19 cellular contexts compared by ENCODE assay signal in genomic region chr22:29151316-29151715, GRCh38. TPM values are rescaled to one million over a fixed set of nuclear protein-coding genes. Genes with fewer than 3 reads are reported as not detected.
"Had no signal": no experiment of that assay in that cellular context is flagged by ENCODE, and none has a peak within 500 bp of the region (broad histone marks: within the 10 kb centered on the region; RNA-seq: fewer than 3 reads in every experiment).

No MANE protein-coding gene starts in this region.

- H3K4me1 ChIP-seq: colonic mucosa had no signal

- H3K36me3 ChIP-seq: ascending aorta, colonic mucosa, gastrocnemius medialis, prostate gland, right lobe of liver had no signal

- H3K27ac ChIP-seq: epithelial cell of prostate, gastrocnemius medialis, prostate gland had no signal

- H3K27me3 ChIP-seq: ascending aorta, colonic mucosa, gastrocnemius medialis, right lobe of liver had no signal

- H3K9me3 ChIP-seq: ascending aorta, colonic mucosa, gastrocnemius medialis, prostate gland, right lobe of liver had no signal

- ATAC-seq: gastrocnemius medialis; naive thymus-derived CD8-positive, alpha-beta T cell had no signal

- DNase-seq: activated B cell treated with CpG ODN at 0.5 μM for 24 hours; activated CD4-positive, alpha-beta T cell treated with anti-CD3 and anti-CD28 coated beads, Interleukin-2, amount 10 ng/mL, durations not matched to agents 7 days and 5 days; activated gamma-delta T cell; activated naive CD8-positive, alpha-beta T cell treated with anti-CD3 and anti-CD28 coated beads for 36 hours; activated T-cell treated with anti-CD3 and anti-CD28 coated beads, Interleukin-2, amount 50 U/mL, for 48 hours; colonic mucosa; effector memory CD4-positive, alpha-beta T cell; kidney glomerular epithelial cell; naive thymus-derived CD8-positive, alpha-beta T cell; right lobe of liver; stimulated activated CD4-positive, alpha-beta T cell treated with anti-CD3 and anti-CD28 coated beads, Interleukin-12 subunit alpha, Interleukin-12 subunit beta, amount 100 ng/mL, for 4 hours; stimulated activated naive CD4-positive, alpha-beta T cell had no signal

- H3K4me3 ChIP-seq: ascending aorta, colonic mucosa, gastrocnemius medialis, lung, prostate gland, right lobe of liver had no signal

RNA-seq across cellular contexts. Expression of gene EMID1, which starts 54.4 kb away (rescaled TPM):
- total RNA-seq: activated B cell treated with CpG ODN at 0.5 μM for 24 hours; activated CD4-positive, alpha-beta T cell treated with anti-CD3 and anti-CD28 coated beads, Interleukin-2, amount 10 ng/mL, durations not matched to agents 7 days and 5 days; activated CD8-positive, alpha-beta memory T cell treated with anti-CD3 and anti-CD28 coated beads for 36 hours; activated naive CD8-positive, alpha-beta T cell treated with anti-CD3 and anti-CD28 coated beads for 36 hours; bronchial epithelial cell; naive thymus-derived CD8-positive, alpha-beta T cell had no signal
- polyA plus RNA-seq: naive thymus-derived CD8-positive, alpha-beta T cell had no signal
